2 cellular contexts compared by ENCODE assay signal in the genomic region with DNA sequence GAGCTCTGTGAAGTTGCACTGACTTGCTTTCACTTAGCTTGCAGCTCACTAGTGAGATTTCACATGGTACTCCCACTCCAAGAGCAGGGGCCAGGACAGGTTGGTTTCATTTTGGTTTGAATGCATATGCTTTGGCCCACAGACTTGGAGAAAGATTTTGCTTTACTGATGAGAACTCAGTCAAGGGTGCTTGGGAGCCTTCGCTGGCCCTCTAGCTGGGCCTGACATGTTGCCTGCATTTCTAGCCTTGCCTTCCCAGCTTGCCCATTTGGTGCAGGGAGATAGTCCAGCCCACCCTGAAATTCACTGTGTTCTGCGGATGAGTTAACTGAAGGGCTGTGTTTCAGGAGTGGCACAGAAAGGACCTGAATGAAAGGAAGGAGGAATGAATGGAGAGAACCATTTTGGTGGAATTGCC.
TF ChIP-seq lines count a peak whose summit lies in the region.

No MANE protein-coding gene starts in this region.

TF ChIP-seq in HEK293, 187 proteins besides CTCF, POLR2A, EP300 and RAD21:
- TF ChIP-seq, protein P1, sequence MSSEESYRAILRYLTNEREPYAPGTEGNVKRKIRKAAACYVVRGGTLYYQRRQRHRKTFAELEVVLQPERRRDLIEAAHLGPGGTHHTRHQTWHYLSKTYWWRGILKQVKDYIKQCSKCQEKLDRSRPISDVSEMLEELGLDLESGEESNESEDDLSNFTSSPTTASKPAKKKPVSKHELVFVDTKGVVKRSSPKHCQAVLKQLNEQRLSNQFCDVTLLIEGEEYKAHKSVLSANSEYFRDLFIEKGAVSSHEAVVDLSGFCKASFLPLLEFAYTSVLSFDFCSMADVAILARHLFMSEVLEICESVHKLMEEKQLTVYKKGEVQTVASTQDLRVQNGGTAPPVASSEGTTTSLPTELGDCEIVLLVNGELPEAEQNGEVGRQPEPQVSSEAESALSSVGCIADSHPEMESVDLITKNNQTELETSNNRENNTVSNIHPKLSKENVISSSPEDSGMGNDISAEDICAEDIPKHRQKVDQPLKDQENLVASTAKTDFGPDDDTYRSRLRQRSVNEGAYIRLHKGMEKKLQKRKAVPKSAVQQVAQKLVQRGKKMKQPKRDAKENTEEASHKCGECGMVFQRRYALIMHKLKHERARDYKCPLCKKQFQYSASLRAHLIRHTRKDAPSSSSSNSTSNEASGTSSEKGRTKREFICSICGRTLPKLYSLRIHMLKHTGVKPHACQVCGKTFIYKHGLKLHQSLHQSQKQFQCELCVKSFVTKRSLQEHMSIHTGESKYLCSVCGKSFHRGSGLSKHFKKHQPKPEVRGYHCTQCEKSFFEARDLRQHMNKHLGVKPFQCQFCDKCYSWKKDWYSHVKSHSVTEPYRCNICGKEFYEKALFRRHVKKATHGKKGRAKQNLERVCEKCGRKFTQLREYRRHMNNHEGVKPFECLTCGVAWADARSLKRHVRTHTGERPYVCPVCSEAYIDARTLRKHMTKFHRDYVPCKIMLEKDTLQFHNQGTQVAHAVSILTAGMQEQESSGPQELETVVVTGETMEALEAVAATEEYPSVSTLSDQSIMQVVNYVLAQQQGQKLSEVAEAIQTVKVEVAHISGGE (tag by site-specific recombination; conservative IDR thresholded peaks at IDR 0.05; ENCODE audit: low read depth): no peak
- no peak for TF ChIP-seq ZNF175 (tag by site-specific recombination; IDR thresholded peaks at IDR 0.05)
- no peak for TF ChIP-seq EGR2 (tag by site-specific recombination; IDR thresholded peaks at IDR 0.05; ENCODE audit: low read depth)
- TF ChIP-seq, protein P2, sequence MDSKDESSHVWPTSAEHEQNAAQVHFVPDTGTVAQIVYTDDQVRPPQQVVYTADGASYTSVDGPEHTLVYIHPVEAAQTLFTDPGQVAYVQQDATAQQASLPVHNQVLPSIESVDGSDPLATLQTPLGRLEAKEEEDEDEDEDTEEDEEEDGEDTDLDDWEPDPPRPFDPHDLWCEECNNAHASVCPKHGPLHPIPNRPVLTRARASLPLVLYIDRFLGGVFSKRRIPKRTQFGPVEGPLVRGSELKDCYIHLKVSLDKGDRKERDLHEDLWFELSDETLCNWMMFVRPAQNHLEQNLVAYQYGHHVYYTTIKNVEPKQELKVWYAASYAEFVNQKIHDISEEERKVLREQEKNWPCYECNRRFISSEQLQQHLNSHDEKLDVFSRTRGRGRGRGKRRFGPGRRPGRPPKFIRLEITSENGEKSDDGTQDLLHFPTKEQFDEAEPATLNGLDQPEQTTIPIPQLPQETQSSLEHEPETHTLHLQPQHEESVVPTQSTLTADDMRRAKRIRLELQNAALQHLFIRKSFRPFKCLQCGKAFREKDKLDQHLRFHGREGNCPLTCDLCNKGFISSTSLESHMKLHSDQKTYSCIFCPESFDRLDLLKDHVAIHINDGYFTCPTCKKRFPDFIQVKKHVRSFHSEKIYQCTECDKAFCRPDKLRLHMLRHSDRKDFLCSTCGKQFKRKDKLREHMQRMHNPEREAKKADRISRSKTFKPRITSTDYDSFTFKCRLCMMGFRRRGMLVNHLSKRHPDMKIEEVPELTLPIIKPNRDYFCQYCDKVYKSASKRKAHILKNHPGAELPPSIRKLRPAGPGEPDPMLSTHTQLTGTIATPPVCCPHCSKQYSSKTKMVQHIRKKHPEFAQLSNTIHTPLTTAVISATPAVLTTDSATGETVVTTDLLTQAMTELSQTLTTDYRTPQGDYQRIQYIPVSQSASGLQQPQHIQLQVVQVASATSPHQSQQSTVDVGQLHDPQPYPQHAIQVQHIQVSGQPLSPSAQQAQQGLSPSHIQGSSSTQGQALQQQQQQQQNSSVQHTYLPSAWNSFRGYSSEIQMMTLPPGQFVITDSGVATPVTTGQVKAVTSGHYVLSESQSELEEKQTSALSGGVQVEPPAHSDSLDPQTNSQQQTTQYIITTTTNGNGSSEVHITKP (tag by site-specific recombination; IDR thresholded peaks at IDR 0.05): peak; percentile 58
- TF ChIP-seq, protein P3, sequence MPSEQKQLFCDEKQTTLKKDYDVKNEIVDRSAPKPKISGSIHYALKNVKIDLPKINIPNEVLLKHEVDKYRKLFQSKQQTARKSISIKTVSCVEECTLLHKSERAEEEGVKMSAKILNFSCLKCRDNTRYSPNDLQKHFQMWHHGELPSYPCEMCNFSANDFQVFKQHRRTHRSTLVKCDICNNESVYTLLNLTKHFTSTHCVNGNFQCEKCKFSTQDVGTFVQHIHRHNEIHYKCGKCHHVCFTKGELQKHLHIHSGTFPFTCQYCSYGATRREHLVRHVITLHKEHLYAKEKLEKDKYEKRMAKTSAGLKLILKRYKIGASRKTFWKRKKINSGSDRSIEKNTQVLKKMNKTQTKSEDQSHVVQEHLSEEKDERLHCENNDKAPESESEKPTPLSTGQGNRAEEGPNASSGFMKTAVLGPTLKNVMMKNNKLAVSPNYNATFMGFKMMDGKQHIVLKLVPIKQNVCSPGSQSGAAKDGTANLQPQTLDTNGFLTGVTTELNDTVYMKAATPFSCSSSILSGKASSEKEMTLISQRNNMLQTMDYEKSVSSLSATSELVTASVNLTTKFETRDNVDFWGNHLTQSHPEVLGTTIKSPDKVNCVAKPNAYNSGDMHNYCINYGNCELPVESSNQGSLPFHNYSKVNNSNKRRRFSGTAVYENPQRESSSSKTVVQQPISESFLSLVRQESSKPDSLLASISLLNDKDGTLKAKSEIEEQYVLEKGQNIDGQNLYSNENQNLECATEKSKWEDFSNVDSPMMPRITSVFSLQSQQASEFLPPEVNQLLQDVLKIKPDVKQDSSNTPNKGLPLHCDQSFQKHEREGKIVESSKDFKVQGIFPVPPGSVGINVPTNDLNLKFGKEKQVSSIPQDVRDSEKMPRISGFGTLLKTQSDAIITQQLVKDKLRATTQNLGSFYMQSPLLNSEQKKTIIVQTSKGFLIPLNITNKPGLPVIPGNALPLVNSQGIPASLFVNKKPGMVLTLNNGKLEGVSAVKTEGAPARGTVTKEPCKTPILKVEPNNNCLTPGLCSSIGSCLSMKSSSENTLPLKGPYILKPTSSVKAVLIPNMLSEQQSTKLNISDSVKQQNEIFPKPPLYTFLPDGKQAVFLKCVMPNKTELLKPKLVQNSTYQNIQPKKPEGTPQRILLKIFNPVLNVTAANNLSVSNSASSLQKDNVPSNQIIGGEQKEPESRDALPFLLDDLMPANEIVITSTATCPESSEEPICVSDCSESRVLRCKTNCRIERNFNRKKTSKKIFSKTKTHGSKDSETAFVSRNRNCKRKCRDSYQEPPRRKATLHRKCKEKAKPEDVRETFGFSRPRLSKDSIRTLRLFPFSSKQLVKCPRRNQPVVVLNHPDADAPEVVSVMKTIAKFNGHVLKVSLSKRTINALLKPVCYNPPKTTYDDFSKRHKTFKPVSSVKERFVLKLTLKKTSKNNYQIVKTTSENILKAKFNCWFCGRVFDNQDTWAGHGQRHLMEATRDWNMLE (tag by site-specific recombination; conservative IDR thresholded peaks at IDR 0.05; ENCODE audit: low read depth): no peak

TF ChIP-seq in GM12878, 131 proteins besides CTCF, POLR2A, EP300 and RAD21:
- TF ChIP-seq RCOR1 (conservative IDR thresholded peaks at IDR 0.05; ENCODE audit: low read depth, low read length) (no peak), CBX3 (IDR thresholded peaks at IDR 0.05; ENCODE audit: borderline replicate concordance, low read depth) (no peak), BRCA1 (IDR thresholded peaks at IDR 0.05; ENCODE audit: low read depth, low read length) (no peak), ZBED1 (IDR thresholded peaks at IDR 0.05; ENCODE audit: borderline replicate concordance) (no peak), SP1 (IDR thresholded peaks at IDR 0.05; ENCODE audit: low read depth, low read length) (no peak), NR2F1 (conservative IDR thresholded peaks at IDR 0.05) (no peak), SMARCA5 (IDR thresholded peaks at IDR 0.05) (no peak), FOS (IDR thresholded peaks at IDR 0.05; ENCODE audit: borderline replicate concordance, extremely low read depth, insufficient read length) (no peak), ZSCAN29 (IDR thresholded peaks at IDR 0.05) (no peak), IKZF2 (IDR thresholded peaks at IDR 0.05) (no peak)
- TF ChIP-seq, protein P4, sequence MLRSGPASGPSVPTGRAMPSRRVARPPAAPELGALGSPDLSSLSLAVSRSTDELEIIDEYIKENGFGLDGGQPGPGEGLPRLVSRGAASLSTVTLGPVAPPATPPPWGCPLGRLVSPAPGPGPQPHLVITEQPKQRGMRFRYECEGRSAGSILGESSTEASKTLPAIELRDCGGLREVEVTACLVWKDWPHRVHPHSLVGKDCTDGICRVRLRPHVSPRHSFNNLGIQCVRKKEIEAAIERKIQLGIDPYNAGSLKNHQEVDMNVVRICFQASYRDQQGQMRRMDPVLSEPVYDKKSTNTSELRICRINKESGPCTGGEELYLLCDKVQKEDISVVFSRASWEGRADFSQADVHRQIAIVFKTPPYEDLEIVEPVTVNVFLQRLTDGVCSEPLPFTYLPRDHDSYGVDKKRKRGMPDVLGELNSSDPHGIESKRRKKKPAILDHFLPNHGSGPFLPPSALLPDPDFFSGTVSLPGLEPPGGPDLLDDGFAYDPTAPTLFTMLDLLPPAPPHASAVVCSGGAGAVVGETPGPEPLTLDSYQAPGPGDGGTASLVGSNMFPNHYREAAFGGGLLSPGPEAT (IDR thresholded peaks at IDR 0.05; ENCODE audit: low read depth): no peak
- TF ChIP-seq, protein P5, sequence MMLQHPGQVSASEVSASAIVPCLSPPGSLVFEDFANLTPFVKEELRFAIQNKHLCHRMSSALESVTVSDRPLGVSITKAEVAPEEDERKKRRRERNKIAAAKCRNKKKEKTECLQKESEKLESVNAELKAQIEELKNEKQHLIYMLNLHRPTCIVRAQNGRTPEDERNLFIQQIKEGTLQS (IDR thresholded peaks at IDR 0.05; ENCODE audit: borderline replicate concordance, extremely low read depth, low read depth, low read length): no peak
- TF ChIP-seq, protein P6, sequence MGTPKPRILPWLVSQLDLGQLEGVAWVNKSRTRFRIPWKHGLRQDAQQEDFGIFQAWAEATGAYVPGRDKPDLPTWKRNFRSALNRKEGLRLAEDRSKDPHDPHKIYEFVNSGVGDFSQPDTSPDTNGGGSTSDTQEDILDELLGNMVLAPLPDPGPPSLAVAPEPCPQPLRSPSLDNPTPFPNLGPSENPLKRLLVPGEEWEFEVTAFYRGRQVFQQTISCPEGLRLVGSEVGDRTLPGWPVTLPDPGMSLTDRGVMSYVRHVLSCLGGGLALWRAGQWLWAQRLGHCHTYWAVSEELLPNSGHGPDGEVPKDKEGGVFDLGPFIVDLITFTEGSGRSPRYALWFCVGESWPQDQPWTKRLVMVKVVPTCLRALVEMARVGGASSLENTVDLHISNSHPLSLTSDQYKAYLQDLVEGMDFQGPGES (IDR thresholded peaks at IDR 0.05): no peak
- TF ChIP-seq, protein P7, sequence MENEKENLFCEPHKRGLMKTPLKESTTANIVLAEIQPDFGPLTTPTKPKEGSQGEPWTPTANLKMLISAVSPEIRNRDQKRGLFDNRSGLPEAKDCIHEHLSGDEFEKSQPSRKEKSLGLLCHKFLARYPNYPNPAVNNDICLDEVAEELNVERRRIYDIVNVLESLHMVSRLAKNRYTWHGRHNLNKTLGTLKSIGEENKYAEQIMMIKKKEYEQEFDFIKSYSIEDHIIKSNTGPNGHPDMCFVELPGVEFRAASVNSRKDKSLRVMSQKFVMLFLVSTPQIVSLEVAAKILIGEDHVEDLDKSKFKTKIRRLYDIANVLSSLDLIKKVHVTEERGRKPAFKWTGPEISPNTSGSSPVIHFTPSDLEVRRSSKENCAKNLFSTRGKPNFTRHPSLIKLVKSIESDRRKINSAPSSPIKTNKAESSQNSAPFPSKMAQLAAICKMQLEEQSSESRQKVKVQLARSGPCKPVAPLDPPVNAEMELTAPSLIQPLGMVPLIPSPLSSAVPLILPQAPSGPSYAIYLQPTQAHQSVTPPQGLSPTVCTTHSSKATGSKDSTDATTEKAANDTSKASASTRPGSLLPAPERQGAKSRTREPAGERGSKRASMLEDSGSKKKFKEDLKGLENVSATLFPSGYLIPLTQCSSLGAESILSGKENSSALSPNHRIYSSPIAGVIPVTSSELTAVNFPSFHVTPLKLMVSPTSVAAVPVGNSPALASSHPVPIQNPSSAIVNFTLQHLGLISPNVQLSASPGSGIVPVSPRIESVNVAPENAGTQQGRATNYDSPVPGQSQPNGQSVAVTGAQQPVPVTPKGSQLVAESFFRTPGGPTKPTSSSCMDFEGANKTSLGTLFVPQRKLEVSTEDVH (IDR thresholded peaks at IDR 0.05; ENCODE audit: low read depth, partially characterized antibody): no peak
- TF ChIP-seq, protein P8, sequence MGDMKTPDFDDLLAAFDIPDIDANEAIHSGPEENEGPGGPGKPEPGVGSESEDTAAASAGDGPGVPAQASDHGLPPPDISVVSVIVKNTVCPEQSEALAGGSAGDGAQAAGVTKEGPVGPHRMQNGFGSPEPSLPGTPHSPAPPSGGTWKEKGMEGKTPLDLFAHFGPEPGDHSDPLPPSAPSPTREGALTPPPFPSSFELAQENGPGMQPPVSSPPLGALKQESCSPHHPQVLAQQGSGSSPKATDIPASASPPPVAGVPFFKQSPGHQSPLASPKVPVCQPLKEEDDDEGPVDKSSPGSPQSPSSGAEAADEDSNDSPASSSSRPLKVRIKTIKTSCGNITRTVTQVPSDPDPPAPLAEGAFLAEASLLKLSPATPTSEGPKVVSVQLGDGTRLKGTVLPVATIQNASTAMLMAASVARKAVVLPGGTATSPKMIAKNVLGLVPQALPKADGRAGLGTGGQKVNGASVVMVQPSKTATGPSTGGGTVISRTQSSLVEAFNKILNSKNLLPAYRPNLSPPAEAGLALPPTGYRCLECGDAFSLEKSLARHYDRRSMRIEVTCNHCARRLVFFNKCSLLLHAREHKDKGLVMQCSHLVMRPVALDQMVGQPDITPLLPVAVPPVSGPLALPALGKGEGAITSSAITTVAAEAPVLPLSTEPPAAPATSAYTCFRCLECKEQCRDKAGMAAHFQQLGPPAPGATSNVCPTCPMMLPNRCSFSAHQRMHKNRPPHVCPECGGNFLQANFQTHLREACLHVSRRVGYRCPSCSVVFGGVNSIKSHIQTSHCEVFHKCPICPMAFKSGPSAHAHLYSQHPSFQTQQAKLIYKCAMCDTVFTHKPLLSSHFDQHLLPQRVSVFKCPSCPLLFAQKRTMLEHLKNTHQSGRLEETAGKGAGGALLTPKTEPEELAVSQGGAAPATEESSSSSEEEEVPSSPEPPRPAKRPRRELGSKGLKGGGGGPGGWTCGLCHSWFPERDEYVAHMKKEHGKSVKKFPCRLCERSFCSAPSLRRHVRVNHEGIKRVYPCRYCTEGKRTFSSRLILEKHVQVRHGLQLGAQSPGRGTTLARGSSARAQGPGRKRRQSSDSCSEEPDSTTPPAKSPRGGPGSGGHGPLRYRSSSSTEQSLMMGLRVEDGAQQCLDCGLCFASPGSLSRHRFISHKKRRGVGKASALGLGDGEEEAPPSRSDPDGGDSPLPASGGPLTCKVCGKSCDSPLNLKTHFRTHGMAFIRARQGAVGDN (IDR thresholded peaks at IDR 0.05): no peak
